ENCODE assay signal across 11 cellular contexts in the genomic region with DNA sequence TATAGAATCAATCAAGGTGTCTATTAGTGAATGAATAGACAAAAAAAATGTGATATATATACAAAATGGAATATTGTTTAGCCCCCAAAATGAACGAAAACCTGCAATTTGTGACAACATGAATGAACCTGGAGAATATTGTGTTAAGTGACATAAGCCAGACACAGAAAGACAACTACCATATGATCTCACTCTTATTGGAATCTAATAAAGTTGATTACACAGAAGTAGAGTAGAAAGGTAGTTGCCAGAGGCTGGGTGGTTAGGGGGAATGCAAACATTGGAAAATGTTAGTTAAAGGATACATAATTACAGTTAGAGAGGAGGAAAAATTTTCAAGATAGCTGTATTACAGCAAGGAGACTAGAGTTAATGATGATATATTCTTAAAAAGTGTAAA.
"Had no signal": no experiment of that assay in that cellular context is flagged by ENCODE, and none has a peak within 500 bp of the region (broad histone marks: within the 10 kb centered on the region; RNA-seq: fewer than 3 reads in every experiment).

No MANE protein-coding gene starts in this region.

- ATAC-seq: GM23338, HCT116 had no signal

- H3K4me3 ChIP-seq: GM23248, GM23338, HAP-1 had no signal

- H3K36me3 ChIP-seq: HAP-1 had no signal

- H2AFZ ChIP-seq: GM23248, GM23338 had no signal

- DNase-seq: GM23248, GOT3, H7, H9, HCEC 1CT, HFFc6 had no signal

- H3K4me1 ChIP-seq: HAP-1 had no signal

- H3K9me3 ChIP-seq: HAP-1 had no signal

- H3K9ac ChIP-seq: GM23248 had no signal

- H3K4me2 ChIP-seq: GM23338 had no signal

- H3K27ac ChIP-seq: GM23248 had no signal

- FAIRE-seq: H1, H54 had no signal
